ENCODE assay signal across 1 cellular context in genomic region chr11:116772443-116773202, GRCh38.
TF ChIP-seq lines count a peak whose summit lies in the region.

A gene with protein sequence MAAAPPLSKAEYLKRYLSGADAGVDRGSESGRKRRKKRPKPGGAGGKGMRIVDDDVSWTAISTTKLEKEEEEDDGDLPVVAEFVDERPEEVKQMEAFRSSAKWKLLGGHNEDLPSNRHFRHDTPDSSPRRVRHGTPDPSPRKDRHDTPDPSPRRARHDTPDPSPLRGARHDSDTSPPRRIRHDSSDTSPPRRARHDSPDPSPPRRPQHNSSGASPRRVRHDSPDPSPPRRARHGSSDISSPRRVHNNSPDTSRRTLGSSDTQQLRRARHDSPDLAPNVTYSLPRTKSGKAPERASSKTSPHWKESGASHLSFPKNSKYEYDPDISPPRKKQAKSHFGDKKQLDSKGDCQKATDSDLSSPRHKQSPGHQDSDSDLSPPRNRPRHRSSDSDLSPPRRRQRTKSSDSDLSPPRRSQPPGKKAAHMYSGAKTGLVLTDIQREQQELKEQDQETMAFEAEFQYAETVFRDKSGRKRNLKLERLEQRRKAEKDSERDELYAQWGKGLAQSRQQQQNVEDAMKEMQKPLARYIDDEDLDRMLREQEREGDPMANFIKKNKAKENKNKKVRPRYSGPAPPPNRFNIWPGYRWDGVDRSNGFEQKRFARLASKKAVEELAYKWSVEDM (minus strand): TSS chr11:116772987. CDS start chr11:116772964, 23 bp downstream.

TF ChIP-seq in HepG2, 621 proteins besides CTCF, POLR2A, EP300 and RAD21 (continued from another document and continues in another):
- TF ChIP-seq MYC (CRISPR knock-in tag; IDR thresholded peaks at IDR 0.05; ENCODE audit: borderline replicate concordance) (peak; percentile 84; the same call in 1 of the 2 replicates), MAFK (conservative IDR thresholded peaks at IDR 0.05 in 1 of 2, IDR thresholded peaks at IDR 0.05 in 1 of 2; ENCODE audit: low read length in 2 of 2) (no peak), ZBTB44 (CRISPR knock-in tag; IDR thresholded peaks at IDR 0.05) (peak; percentile 76; the same call in 1 of the 2 replicates), PHF20 (CRISPR knock-in tag; IDR thresholded peaks at IDR 0.05) (peak; percentile 88), XBP1 (CRISPR knock-in tag; IDR thresholded peaks at IDR 0.05) (peak; percentile 78; the same call in 1 of the 2 replicates), ZNF570 (CRISPR knock-in tag; IDR thresholded peaks at IDR 0.05; ENCODE audit: borderline replicate concordance) (0 out of 2 replicates have a peak, but pooled peaks have one; percentile 82), ZNF30 (CRISPR knock-in tag; IDR thresholded peaks at IDR 0.05) (peak; percentile 68; the same call in 1 of the 2 replicates), ZNF3 (CRISPR knock-in tag; IDR thresholded peaks at IDR 0.05) (no peak), MED1 (CRISPR knock-in tag; IDR thresholded peaks at IDR 0.05) (peak; percentile 82), ELF4 (CRISPR knock-in tag; IDR thresholded peaks at IDR 0.05; ENCODE audit: borderline replicate concordance) (0 out of 2 replicates have a peak, but pooled peaks have one; percentile 59), NR2F6 (IDR thresholded peaks at IDR 0.05) (no peak), NR2F6 (CRISPR knock-in tag; IDR thresholded peaks at IDR 0.05) (peak; percentile 65), HNF4G (IDR thresholded peaks at IDR 0.05; ENCODE audit: borderline replicate concordance, low read depth, low read length) (peak; percentile 28; the same call in 1 of the 2 replicates), HNF4G (CRISPR knock-in tag; IDR thresholded peaks at IDR 0.05; ENCODE audit: borderline replicate concordance, low read depth) (no peak), ZNF33B (CRISPR knock-in tag; IDR thresholded peaks at IDR 0.05) (peak; percentile 68; the same call in 1 of the 2 replicates), NR0B2 (CRISPR knock-in tag; IDR thresholded peaks at IDR 0.05) (peak; percentile 79), GZF1 (CRISPR knock-in tag; IDR thresholded peaks at IDR 0.05) (no peak), ZMYM3 (CRISPR knock-in tag; IDR thresholded peaks at IDR 0.05) (peak; percentile 41), GABPB1 (CRISPR knock-in tag; IDR thresholded peaks at IDR 0.05) (peak; percentile 96), ZC3H4 (CRISPR knock-in tag; IDR thresholded peaks at IDR 0.05; ENCODE audit: borderline replicate concordance) (no peak), NR2F2 (IDR thresholded peaks at IDR 0.05; ENCODE audit: borderline replicate concordance, low read depth) (no peak), RNF2 (conservative IDR thresholded peaks at IDR 0.05; ENCODE audit: low read depth) (0 out of 2 replicates have a peak, but pooled peaks have one; percentile 33), ZNF772 (CRISPR knock-in tag; IDR thresholded peaks at IDR 0.05) (peak; percentile 98), ZIK1 (CRISPR knock-in tag; IDR thresholded peaks at IDR 0.05; ENCODE audit: borderline replicate concordance, low read depth) (peak; percentile 72; the same call in 1 of the 2 replicates), GATA4 (IDR thresholded peaks at IDR 0.05; ENCODE audit: borderline replicate concordance, low read depth) (peak; percentile 59; the same call in 1 of the 2 replicates), SMYD3 (CRISPR knock-in tag; IDR thresholded peaks at IDR 0.05) (no peak), ZNF639 (CRISPR knock-in tag; conservative IDR thresholded peaks at IDR 0.05) (peak; percentile 90), CBX5 (CRISPR knock-in tag; IDR thresholded peaks at IDR 0.05; ENCODE audit: borderline replicate concordance) (peak; percentile 61; the same call in 1 of the 2 replicates), DDIT3 (CRISPR knock-in tag; IDR thresholded peaks at IDR 0.05) (no peak), ZFP82 (CRISPR knock-in tag; IDR thresholded peaks at IDR 0.05; ENCODE audit: borderline replicate concordance) (0 out of 2 replicates have a peak, but pooled peaks have one; percentile 56), NFE2L1 (CRISPR knock-in tag; IDR thresholded peaks at IDR 0.05; ENCODE audit: borderline replicate concordance) (no peak), ZSCAN12 (CRISPR knock-in tag; IDR thresholded peaks at IDR 0.05) (peak; percentile 81), PRDM4 (CRISPR knock-in tag; IDR thresholded peaks at IDR 0.05; ENCODE audit: borderline replicate concordance) (no peak), ZZZ3 (CRISPR knock-in tag; IDR thresholded peaks at IDR 0.05; ENCODE audit: borderline replicate concordance) (peak; percentile 89; the same call in 1 of the 2 replicates), BHLHE40 (IDR thresholded peaks at IDR 0.05; ENCODE audit: low read length) (peak; percentile 69), PHF21A (CRISPR knock-in tag; IDR thresholded peaks at IDR 0.05) (peak; percentile 55; the same call in 1 of the 2 replicates), MIXL1 (CRISPR knock-in tag; IDR thresholded peaks at IDR 0.05) (peak; percentile 57; the same call in 1 of the 2 replicates), SALL2 (CRISPR knock-in tag; IDR thresholded peaks at IDR 0.05) (peak; percentile 94), ZBTB14 (CRISPR knock-in tag; IDR thresholded peaks at IDR 0.05) (0 out of 2 replicates have a peak, but pooled peaks have one; percentile 62), SRY (CRISPR knock-in tag; IDR thresholded peaks at IDR 0.05) (peak; percentile 32; the same call in 1 of the 2 replicates), YEATS4 (CRISPR knock-in tag; IDR thresholded peaks at IDR 0.05; ENCODE audit: borderline replicate concordance) (peak; percentile 91; the same call in 1 of the 2 replicates), EEA1 (CRISPR knock-in tag; IDR thresholded peaks at IDR 0.05; ENCODE audit: borderline replicate concordance) (peak; percentile 38; the same call in 1 of the 2 replicates), ZNF674 (CRISPR knock-in tag; IDR thresholded peaks at IDR 0.05; ENCODE audit: low read depth) (0 out of 2 replicates have a peak, but pooled peaks have one; percentile 79), ARID5B (CRISPR knock-in tag; IDR thresholded peaks at IDR 0.05) (peak; percentile 70), ESRRA (CRISPR knock-in tag; IDR thresholded peaks at IDR 0.05; ENCODE audit: low read depth) (peak; percentile 79; the same call in 1 of the 2 replicates), SPEN (CRISPR knock-in tag; IDR thresholded peaks at IDR 0.05; ENCODE audit: low read depth) (peak; percentile 95), ERF (CRISPR knock-in tag; IDR thresholded peaks at IDR 0.05) (peak; percentile 95), WIZ (CRISPR knock-in tag; IDR thresholded peaks at IDR 0.05) (peak; percentile 36; the same call in 1 of the 2 replicates), THAP11 (CRISPR knock-in tag; IDR thresholded peaks at IDR 0.05) (peak; percentile 92)
- TF ChIP-seq, protein P1, sequence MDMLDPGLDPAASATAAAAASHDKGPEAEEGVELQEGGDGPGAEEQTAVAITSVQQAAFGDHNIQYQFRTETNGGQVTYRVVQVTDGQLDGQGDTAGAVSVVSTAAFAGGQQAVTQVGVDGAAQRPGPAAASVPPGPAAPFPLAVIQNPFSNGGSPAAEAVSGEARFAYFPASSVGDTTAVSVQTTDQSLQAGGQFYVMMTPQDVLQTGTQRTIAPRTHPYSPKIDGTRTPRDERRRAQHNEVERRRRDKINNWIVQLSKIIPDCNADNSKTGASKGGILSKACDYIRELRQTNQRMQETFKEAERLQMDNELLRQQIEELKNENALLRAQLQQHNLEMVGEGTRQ (IDR thresholded peaks at IDR 0.05; ENCODE audit: low read depth, low read length): no peak
- TF ChIP-seq, protein P1 (CRISPR knock-in tag; IDR thresholded peaks at IDR 0.05; ENCODE audit: borderline replicate concordance): no peak; the same call in 1 of the 2 replicates
